Comparison of ENCODE assay signal across 15 cellular contexts in genomic region chr2:36696533-36696932, GRCh38. TPM values are rescaled to one million over a fixed set of nuclear protein-coding genes. Genes with fewer than 3 reads are reported as not detected.
DNase-seq lines count a peak whose midpoint lies in the region; ATAC-seq and TF ChIP-seq lines count a peak whose summit lies in the region.
"Had no signal": no experiment of that assay in that cellular context is flagged by ENCODE, and none has a peak within 500 bp of the region (broad histone marks: within the 10 kb centered on the region; RNA-seq: fewer than 3 reads in every experiment).

Gene VIT, plus strand, starts transcription at chr2:36696707. Its CDS starts 19,664 bp downstream, at chr2:36716371.

- H3K27ac ChIP-seq in Panc1 (ENCODE audit: low read length), result peak within 1 kb of the TSS; percentile 80

- H3K27me3 ChIP-seq in Panc1 (ENCODE audit: control insufficient read depth, insufficient read depth, low read length), result no peaks in the 10 kb centered on the region

- peaks cover 32% of the 10 kb centered on the region for H3K4me1 ChIP-seq in Panc1 (ENCODE audit: control insufficient read depth, insufficient read depth, low read length)

- POLR2A ChIA-PET in Panc1 (lab: Charles Lee), result interaction anchor here (0.6 to 0.8 kb wide), 3 partner anchors 16 to 142 kb away, joined by 3 to 5 read pairs (median 3); no protein-coding TSS in a partner anchor

- H3K9me3 ChIP-seq in Panc1 (ENCODE audit: control insufficient read depth, insufficient read depth, low read depth, low read length), result no peaks in the 10 kb centered on the region

- CTCF ChIA-PET in Panc1 (lab: Charles Lee), result interaction anchor here (1.1 kb wide), 1 partner anchor 89 kb away, joined by 3 read pairs; no protein-coding TSS in a partner anchor

- DNase-seq in GM03348 (ENCODE audit: low spot score), result peak; percentile 18
- DNase-seq in Panc1 (ENCODE audit: low read depth, low spot score), result no peak
- peak; percentile 41 for DNase-seq in fibroblast of the aortic adventitia (ENCODE audit: low read depth)
- no peak for DNase-seq in sciatic nerve (ENCODE audit: low spot score)
- DNase-seq in SKM-1 treated with dmso at 0.1 percent for 144 hours (lab: John Stamatoyannopoulos, UW; ENCODE audit: unreplicated experiment), result no peak
- DNase-seq in NCI-H1436 (lab: John Stamatoyannopoulos, UW), result no peak
- DNase-seq: activated CD4-positive, alpha-beta T cell treated with anti-CD3 and anti-CD28 coated beads, Interleukin-2, amount 10 ng/mL, durations not matched to agents 24 days and 14 days; activated gamma-delta T cell treated with Interleukin-2 at 50 U/mL for 16 hours; CD4-positive, alpha-beta T cell; Kasumi-1; stimulated activated naive CD8-positive, alpha-beta T cell treated with anti-CD3 and anti-CD28 coated beads, Interleukin-15, Interleukin-2, amounts not matched to agents 100 U/mL and 50 U/mL, for 24 hours had no signal

- in situ Hi-C loops in Panc1 (cut with HindIII; ENCODE audit: low pct_unique_long_range_greater_than_20kb, low sequenced_read_pairs), result no loop called here

- TF ChIP-seq CTCF in Panc1 (IDR thresholded peaks at IDR 0.05) (no peak), fibroblast of the aortic adventitia (IDR thresholded peaks at IDR 0.05; ENCODE audit: insufficient read depth, low read length) (no peak)

- H3K4me3 ChIP-seq in Panc1 (ENCODE audit: low read depth in 2 of 2, low read length in 2 of 2) (peak within 1 kb of the TSS; percentile 14 to 21; a peak in 3 of 4 replicates), fibroblast of the aortic adventitia (ENCODE audit: low read depth, low read length) (peak within 1 kb of the TSS; percentile 6)

- H3K36me3 ChIP-seq in Panc1 (ENCODE audit: control insufficient read depth, insufficient read depth, low read length), result no peaks in the 10 kb centered on the region

- intact Hi-C loops in Panc1 (cut with micrococcal nuclease; ENCODE audit: unreplicated experiment) (loop anchor here (2.0 kb wide), 1 partner anchor 74 kb away; no protein-coding TSS in a partner anchor), sciatic nerve (cut with DNase I) (no loop called here)

- ATAC-seq in Panc1 (no peak), sciatic nerve (peak; percentile 82), HG02852 (IDR thresholded peaks at IDR 0.05; ENCODE audit: unreplicated experiment) (no peak), GM21528 (IDR thresholded peaks at IDR 0.05; ENCODE audit: low FRiP score, unreplicated experiment) (no peak)
- ATAC-seq: stimulated activated naive CD8-positive, alpha-beta T cell treated with anti-CD3 and anti-CD28 coated beads, Interleukin-15, Interleukin-2, amounts not matched to agents 100 U/mL and 50 U/mL, for 24 hours had no signal

- no TSS peak for BruUV-seq in Panc1 (replicated peaks; lab: Mats Ljungman, UMichigan)

RNA-seq across cellular contexts. Expression of gene VIT, which starts in this region (rescaled TPM):
- total RNA-seq in Panc1 (2021; ENCODE audit: unreplicated experiment), result 0.77 TPM
- 0.62 TPM for polyA plus RNA-seq in Panc1 (2012; ENCODE audit: insufficient read length)
- 2.0 and 12.9 TPM in 2 replicates for total RNA-seq in fibroblast of the aortic adventitia (ENCODE audit: low replicate concordance)
- 67.9 TPM for total RNA-seq in sciatic nerve
- total RNA-seq: activated CD4-positive, alpha-beta T cell treated with anti-CD3 and anti-CD28 coated beads, Interleukin-2, amount 10 ng/mL, durations not matched to agents 24 days and 14 days; CD4-positive, alpha-beta T cell; H1; SK-MEL-5 had no signal

Comparison
In these comparisons a context has a peak if more than half of its experiments do, and no peak if none do; other contexts are left out.
1. DNase-seq: peak in GM03348 (single experiment) and fibroblast of the aortic adventitia (single experiment); none in Panc1 (single experiment), sciatic nerve (single experiment), SKM-1 treated with dmso at 0.1 percent for 144 hours (single experiment) and NCI-H1436 (single experiment).